14 cellular contexts compared by ENCODE assay signal in genomic region chr5:80864706-80865435, GRCh38.
DNase-seq lines count a peak whose midpoint lies in the region; ATAC-seq and TF ChIP-seq lines count a peak whose summit lies in the region.
"Had no signal": no experiment of that assay in that cellular context is flagged by ENCODE, and none has a peak within 500 bp of the region (broad histone marks: within the 10 kb centered on the region; RNA-seq: fewer than 3 reads in every experiment).

No MANE protein-coding gene starts in this region.

- H3K9me3 Mint-ChIP-seq in natural killer cell treated with Interleukin-12 subunit alpha and Interleukin-12 subunit beta and Interleukin-15 and Interleukin-18, amount 100 ng/mL, for 72 hours: peaks cover 3% of the 10 kb centered on the region
- H3K9me3 Mint-ChIP-seq in natural killer cell (no peaks in the 10 kb centered on the region), progenitor cell of endocrine pancreas (ENCODE audit: low read depth) (no peaks in the 10 kb centered on the region)
- H3K9me3 Mint-ChIP-seq in stimulated activated naive B cell treated with anti-CD40 and anti-IgM and Interleukin-4, amounts not matched to agents 10 μg/mL and 1 μg/mL and 100 μg/mL, for 72 hours: no peaks in the 10 kb centered on the region
- H3K9me3 Mint-ChIP-seq: T-cell had no signal

- H3K27me3 Mint-ChIP-seq in natural killer cell treated with Interleukin-12 subunit alpha and Interleukin-12 subunit beta and Interleukin-15 and Interleukin-18, amount 100 ng/mL, for 72 hours: no peaks in the 10 kb centered on the region
- H3K27me3 Mint-ChIP-seq in natural killer cell (ENCODE audit: low read depth in 2 of 2) (no peaks in the 10 kb centered on the region), progenitor cell of endocrine pancreas (no peaks in the 10 kb centered on the region)
- H3K27me3 Mint-ChIP-seq in stimulated activated naive B cell treated with anti-CD40 and anti-IgM and Interleukin-4, amounts not matched to agents 10 μg/mL and 1 μg/mL and 100 μg/mL, for 72 hours: no peaks in the 10 kb centered on the region
- H3K27me3 Mint-ChIP-seq: T-cell had no signal

- ATAC-seq in natural killer cell treated with Interleukin-12 subunit alpha and Interleukin-12 subunit beta and Interleukin-15 and Interleukin-18, amount 100 ng/mL, for 72 hours: peak; percentile 70 to 72
- ATAC-seq in natural killer cell (no peak), GM21723 (IDR thresholded peaks at IDR 0.05; ENCODE audit: unreplicated experiment) (peak; percentile 81), HG03469 (IDR thresholded peaks at IDR 0.05; ENCODE audit: unreplicated experiment) (peak; percentile 51)
- peak; percentile 48 to 84 for ATAC-seq in stimulated activated naive B cell treated with anti-CD40 and anti-IgM and Interleukin-4, amounts not matched to agents 10 μg/mL and 1 μg/mL and 100 μg/mL, for 72 hours (replicated peaks)
- ATAC-seq: gastrocnemius medialis, HepG2, T-cell had no signal

- intact Hi-C loops in natural killer cell (cut with micrococcal nuclease): no loop called here

- peak overlapping the region; percentile 72 to 95 for H3K27ac Mint-ChIP-seq in natural killer cell treated with Interleukin-12 subunit alpha and Interleukin-12 subunit beta and Interleukin-15 and Interleukin-18, amount 100 ng/mL, for 72 hours
- H3K27ac Mint-ChIP-seq in natural killer cell: no peak overlapping the region
- H3K27ac Mint-ChIP-seq in stimulated activated naive B cell treated with anti-CD40 and anti-IgM and Interleukin-4, amounts not matched to agents 10 μg/mL and 1 μg/mL and 100 μg/mL, for 72 hours: no peak overlapping the region
- H3K27ac Mint-ChIP-seq in progenitor cell of endocrine pancreas: no peak overlapping the region
- H3K27ac Mint-ChIP-seq: T-cell had no signal

- H3K36me3 Mint-ChIP-seq in natural killer cell treated with Interleukin-12 subunit alpha and Interleukin-12 subunit beta and Interleukin-15 and Interleukin-18, amount 100 ng/mL, for 72 hours: peaks cover 49% of the 10 kb centered on the region
- peaks cover 7% of the 10 kb centered on the region for H3K36me3 Mint-ChIP-seq in natural killer cell
- H3K36me3 Mint-ChIP-seq in stimulated activated naive B cell treated with anti-CD40 and anti-IgM and Interleukin-4, amounts not matched to agents 10 μg/mL and 1 μg/mL and 100 μg/mL, for 72 hours: peaks cover 37 to 70% of the 10 kb centered on the region in 2 donors
- H3K36me3 Mint-ChIP-seq in progenitor cell of endocrine pancreas (ENCODE audit: insufficient read depth): peaks cover 5% of the 10 kb centered on the region

- DNase-seq in natural killer cell treated with Interleukin-12 subunit alpha and Interleukin-12 subunit beta and Interleukin-15 and Interleukin-18, amount 100 ng/mL, for 72 hours (ENCODE audit: low spot score): no peak
- DNase-seq in natural killer cell (no peak), NCI-H446 treated with DMSO at 0.1 percent for 48 hours (lab: John Stamatoyannopoulos, UW) (no peak), LoVo (ENCODE audit: low spot score) (no peak), progenitor cell of endocrine pancreas (ENCODE audit: low spot score, unreplicated experiment) (no peak)
- no peak for DNase-seq in stimulated activated naive B cell treated with anti-CD40 and anti-IgM and Interleukin-4, amounts not matched to agents 10 μg/mL and 1 μg/mL and 100 μg/mL, for 72 hours
- DNase-seq: EL, gastrocnemius medialis, NCI-H187 treated with DMSO at 0.1 percent for 48 hours, spleen, T-cell had no signal

- peaks cover 43 to 66% of the 10 kb centered on the region in 2 donors for H3K4me1 Mint-ChIP-seq in natural killer cell treated with Interleukin-12 subunit alpha and Interleukin-12 subunit beta and Interleukin-15 and Interleukin-18, amount 100 ng/mL, for 72 hours (ENCODE audit: low read depth in 2 of 2)
- H3K4me1 Mint-ChIP-seq in natural killer cell: peaks cover 10 to 11% of the 10 kb centered on the region in 2 donors
- H3K4me1 Mint-ChIP-seq in stimulated activated naive B cell treated with anti-CD40 and anti-IgM and Interleukin-4, amounts not matched to agents 10 μg/mL and 1 μg/mL and 100 μg/mL, for 72 hours: peaks cover 11 to 14% of the 10 kb centered on the region in 2 donors
- peaks cover 8% of the 10 kb centered on the region for H3K4me1 Mint-ChIP-seq in progenitor cell of endocrine pancreas (ENCODE audit: low read depth)

- H3K4me3 Mint-ChIP-seq in natural killer cell treated with Interleukin-12 subunit alpha and Interleukin-12 subunit beta and Interleukin-15 and Interleukin-18, amount 100 ng/mL, for 72 hours: peak overlapping the region; percentile 66
- no peak overlapping the region for H3K4me3 Mint-ChIP-seq in natural killer cell
- no peak overlapping the region for H3K4me3 Mint-ChIP-seq in stimulated activated naive B cell treated with anti-CD40 and anti-IgM and Interleukin-4, amounts not matched to agents 10 μg/mL and 1 μg/mL and 100 μg/mL, for 72 hours
- H3K4me3 Mint-ChIP-seq in progenitor cell of endocrine pancreas (ENCODE audit: low read depth): no peak overlapping the region
- H3K4me3 Mint-ChIP-seq: T-cell had no signal

- TF ChIP-seq CTCF in natural killer cell (IDR thresholded peaks at IDR 0.05): no peak
- TF ChIP-seq CTCF in progenitor cell of endocrine pancreas (IDR thresholded peaks at IDR 0.05; ENCODE audit: unreplicated experiment): no peak

Comparison
In these comparisons a context has a peak if more than half of its experiments do, and no peak if none do; other contexts are left out.
1. ATAC-seq: peak in natural killer cell treated with Interleukin-12 subunit alpha and Interleukin-12 subunit beta and Interleukin-15 and Interleukin-18, amount 100 ng/mL, for 72 hours (2 of 2), GM21723 (single experiment), HG03469 (single experiment) and stimulated activated naive B cell treated with anti-CD40 and anti-IgM and Interleukin-4, amounts not matched to agents 10 μg/mL and 1 μg/mL and 100 μg/mL, for 72 hours (2 of 2); none in natural killer cell (0 of 3).
2. H3K27ac Mint-ChIP-seq: peak in natural killer cell treated with Interleukin-12 subunit alpha and Interleukin-12 subunit beta and Interleukin-15 and Interleukin-18, amount 100 ng/mL, for 72 hours (2 of 2); none in natural killer cell (0 of 2), stimulated activated naive B cell treated with anti-CD40 and anti-IgM and Interleukin-4, amounts not matched to agents 10 μg/mL and 1 μg/mL and 100 μg/mL, for 72 hours (single experiment) and progenitor cell of endocrine pancreas (single experiment).